ENCODE assay signal across 10 cellular contexts in the genomic region with DNA sequence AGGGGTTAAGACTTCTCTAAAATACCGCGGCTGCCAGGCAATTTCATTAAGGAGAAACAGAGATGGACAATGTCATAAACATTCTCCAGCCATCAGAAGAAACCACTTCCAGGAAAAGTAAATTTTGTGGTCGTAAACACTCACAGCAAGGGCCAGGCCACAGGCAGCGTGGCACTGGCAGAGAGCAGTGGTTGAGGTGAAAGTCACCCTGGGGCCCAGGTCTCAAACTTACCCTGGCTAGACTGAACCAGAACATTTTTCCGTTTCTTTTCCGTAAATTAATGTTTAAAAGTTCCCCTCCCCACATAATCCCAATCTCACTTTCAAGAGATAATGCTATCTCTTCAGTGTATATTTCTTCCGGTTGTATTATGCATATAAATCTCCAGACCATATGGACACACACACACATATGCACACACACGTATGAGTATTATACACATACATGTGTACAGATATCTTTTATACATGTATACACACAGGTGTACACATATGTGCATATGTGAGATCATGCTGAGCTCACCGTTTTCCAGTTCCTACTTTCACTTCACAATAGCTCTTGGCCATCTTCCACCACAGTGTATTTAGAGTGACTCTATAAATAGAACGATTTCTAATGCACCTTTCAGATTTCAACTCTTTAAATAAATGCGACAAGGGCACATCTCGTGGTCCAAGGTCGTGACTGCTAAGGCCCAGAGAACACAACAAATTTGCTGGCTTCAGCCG.
DNase-seq lines count a peak whose midpoint lies in the region; ATAC-seq, FAIRE-seq and TF ChIP-seq lines count a peak whose summit lies in the region.
"Had no signal": no experiment of that assay in that cellular context is flagged by ENCODE, and none has a peak within 500 bp of the region (broad histone marks: within the 10 kb centered on the region; RNA-seq: fewer than 3 reads in every experiment).

No MANE protein-coding gene starts in this region.

- intact Hi-C loops in CD14-positive monocyte (cut with micrococcal nuclease) = loop anchor here (5.0 to 10.0 kb wide), 3 partner anchors 237 to 269 kb away; no protein-coding TSS in a partner anchor

- no peaks in the 10 kb centered on the region for H3K36me3 ChIP-seq in brain microvascular endothelial cell (replicated peaks)

- no peak for TF ChIP-seq CTCF in CD14-positive monocyte (IDR thresholded peaks at IDR 0.05)
- TF ChIP-seq CTCF in brain microvascular endothelial cell (IDR thresholded peaks at IDR 0.05; ENCODE audit: low read depth, low read length, missing control alignments) = no peak

- H3K4me1 Mint-ChIP-seq in CD14-positive monocyte = peaks cover 4% of the 10 kb centered on the region

- no peak overlapping the region for H3K4me3 Mint-ChIP-seq in CD14-positive monocyte

- H3K9me3 Mint-ChIP-seq in CD14-positive monocyte = peaks cover 0 to 3% (median 0%) of the 10 kb centered on the region in 7 donors

- H3K4me3 ChIP-seq in brain microvascular endothelial cell (ENCODE audit: low read depth, low read length) = no peak overlapping the region
- H3K4me3 ChIP-seq: mucosa of descending colon had no signal

- H3K27ac Mint-ChIP-seq in CD14-positive monocyte = no peak overlapping the region

- no peak overlapping the region for H3K27ac ChIP-seq in brain microvascular endothelial cell

- peak; percentile 90 for FAIRE-seq in GM18507 (lab: Jason Lieb, UNC)

- ATAC-seq in GM21576 (IDR thresholded peaks at IDR 0.05; ENCODE audit: unreplicated experiment) (peak; percentile 79), HG03565 (IDR thresholded peaks at IDR 0.05; ENCODE audit: unreplicated experiment) (peak; percentile 68)
- ATAC-seq: mucosa of descending colon had no signal

- DNase-seq in GM18507 (ENCODE audit: extremely low spot score, insufficient read length, low read depth) = peak; percentile 30
- DNase-seq in islet precursor cell = peak; percentile 28
- DNase-seq in DMS79 treated with DMSO at 0.1 percent for 48 hours (lab: John Stamatoyannopoulos, UW) = no peak
- no peak for DNase-seq in CD14-positive monocyte (ENCODE audit: low spot score)
- no peak for DNase-seq in GOT3 (lab: John Stamatoyannopoulos, UW)
- no peak for DNase-seq in brain microvascular endothelial cell
- DNase-seq: mucosa of descending colon, SW 1271 had no signal

- no peaks in the 10 kb centered on the region for H3K36me3 Mint-ChIP-seq in CD14-positive monocyte

- peaks cover 17 to 38% (median 19%) of the 10 kb centered on the region in 3 donors for H3K27me3 Mint-ChIP-seq in CD14-positive monocyte (ENCODE audit: low read depth in 3 of 3)

- in situ Hi-C loops in brain microvascular endothelial cell (cut with HindIII; ENCODE audit: low pct_ligation_motif_present, low sequenced_read_pairs) = loop anchor here (25.0 kb wide), 1 partner anchor 224 kb away; no protein-coding TSS in a partner anchor

- peaks cover 2% of the 10 kb centered on the region for H3K27me3 ChIP-seq in brain microvascular endothelial cell (replicated peaks)

Comparison
In these comparisons a context has a peak if more than half of its experiments do, and no peak if none do; other contexts are left out.
1. DNase-seq: peak in GM18507 (single experiment) and islet precursor cell (single experiment); none in DMS79 treated with DMSO at 0.1 percent for 48 hours (single experiment), CD14-positive monocyte (single experiment), GOT3 (single experiment) and brain microvascular endothelial cell (single experiment).